8 cellular contexts compared by ENCODE assay signal in genomic region chr14:54773171-54774006, GRCh38.
DNase-seq lines count a peak whose midpoint lies in the region; ATAC-seq and TF ChIP-seq lines count a peak whose summit lies in the region.

No MANE protein-coding gene starts in this region.

- H3K4me3 Mint-ChIP-seq in activated CD4-positive, alpha-beta T cell treated with anti-CD3 and anti-CD28 coated beads, Interleukin-2, amount 10 ng/mL, durations not matched to agents 7 days and 5 days, result peak overlapping the region; percentile 18

- TF ChIP-seq CTCF in right lobe of liver (IDR thresholded peaks at IDR 0.05), result peak; percentile 46 to 71 (median 48)

- TF ChIP-seq POLR2A in right lobe of liver (IDR thresholded peaks at IDR 0.05), result no peak

- POLR2A ChIA-PET in activated CD4-positive, alpha-beta T cell treated with anti-CD3 and anti-CD28 coated beads, Interleukin-2, amount 10 ng/mL, durations not matched to agents 7 days and 5 days (lab: Charles Lee), result no interaction called here

- intact Hi-C loops in right lobe of liver (cut with DNase I), result loop anchor here (5.0 to 10.0 kb wide), 2 partner anchors 81 to 209 kb away; partner anchors contain the start of gene SAMD4A (in 1 of the 2)

- H3K4me1 Mint-ChIP-seq in activated CD4-positive, alpha-beta T cell treated with anti-CD3 and anti-CD28 coated beads, Interleukin-2, amount 10 ng/mL, durations not matched to agents 7 days and 5 days, result peaks cover 57% of the 10 kb centered on the region

- H3K9me3 ChIP-seq in right lobe of liver, result no peaks in the 10 kb centered on the region

- H3K27me3 Mint-ChIP-seq in activated CD4-positive, alpha-beta T cell treated with anti-CD3 and anti-CD28 coated beads, Interleukin-2, amount 10 ng/mL, durations not matched to agents 7 days and 5 days, result peaks cover 4% of the 10 kb centered on the region

- H3K36me3 Mint-ChIP-seq in activated CD4-positive, alpha-beta T cell treated with anti-CD3 and anti-CD28 coated beads, Interleukin-2, amount 10 ng/mL, durations not matched to agents 7 days and 5 days (ENCODE audit: low read depth), result no peaks in the 10 kb centered on the region

- peaks cover 0 to 45% (median 15%) of the 10 kb centered on the region in 4 donors for H3K4me1 ChIP-seq in right lobe of liver

- H3K36me3 ChIP-seq in right lobe of liver, result peaks cover 0 to 13% (median 4%) of the 10 kb centered on the region in 4 donors

- peak overlapping the region; percentile 78 for H3K27ac Mint-ChIP-seq in activated CD4-positive, alpha-beta T cell treated with anti-CD3 and anti-CD28 coated beads, Interleukin-2, amount 10 ng/mL, durations not matched to agents 7 days and 5 days

- ATAC-seq in GM18502 (IDR thresholded peaks at IDR 0.05; ENCODE audit: poor library complexity, unreplicated experiment) (peak; percentile 72), HG03280 (IDR thresholded peaks at IDR 0.05; ENCODE audit: unreplicated experiment) (peak; percentile 45), right lobe of liver (peak; percentile 67 to 84 (median 78))

- peak overlapping the region; percentile 32 to 45 (median 43) for H3K27ac ChIP-seq in right lobe of liver

- no peak overlapping the region for H3K4me3 ChIP-seq in right lobe of liver

- CTCF ChIA-PET in activated CD4-positive, alpha-beta T cell treated with anti-CD3 and anti-CD28 coated beads, Interleukin-2, amount 10 ng/mL, durations not matched to agents 7 days and 5 days (lab: Charles Lee), result interaction anchor here (0.6 to 5.8 kb wide), 62 partner anchors 8 to 379 kb away, joined by 3 to 110 read pairs (median 4); partner anchors contain the start of genes CGRRF1, MAPK1IP1L and SAMD4A

- peak; percentile 83 for DNase-seq in 8988T
- peak; percentile 95 for DNase-seq in NCI-H460 (ENCODE audit: extremely low read depth, low read depth)
- DNase-seq in activated CD4-positive, alpha-beta T cell treated with anti-CD3 and anti-CD28 coated beads, Interleukin-2, amount 10 ng/mL, durations not matched to agents 7 days and 5 days, result peak; percentile 86
- DNase-seq in dermis microvascular lymphatic vessel endothelial cell (ENCODE audit: low read depth in 2 of 2), result peak; percentile 99 to 100
- DNase-seq in right lobe of liver, result peak in 2 of 3 donors; percentile 71
- peak; percentile 65 for DNase-seq in stimulated activated CD4-positive, alpha-beta T cell treated with anti-CD3 and anti-CD28 coated beads, Interleukin-4, amount 100 ng/mL, for 1 hour

- H3K9me3 Mint-ChIP-seq in activated CD4-positive, alpha-beta T cell treated with anti-CD3 and anti-CD28 coated beads, Interleukin-2, amount 10 ng/mL, durations not matched to agents 7 days and 5 days, result no peaks in the 10 kb centered on the region

- H3K27me3 ChIP-seq in right lobe of liver, result no peaks in the 10 kb centered on the region

- WGBS in right lobe of liver (ENCODE audit: insufficient coverage, low coverage, low lambda C conversion rate, missing lambda C conversion rate), result 16% methylated on average over 5 of the region's 19 CpGs
